In the genomic region with DNA sequence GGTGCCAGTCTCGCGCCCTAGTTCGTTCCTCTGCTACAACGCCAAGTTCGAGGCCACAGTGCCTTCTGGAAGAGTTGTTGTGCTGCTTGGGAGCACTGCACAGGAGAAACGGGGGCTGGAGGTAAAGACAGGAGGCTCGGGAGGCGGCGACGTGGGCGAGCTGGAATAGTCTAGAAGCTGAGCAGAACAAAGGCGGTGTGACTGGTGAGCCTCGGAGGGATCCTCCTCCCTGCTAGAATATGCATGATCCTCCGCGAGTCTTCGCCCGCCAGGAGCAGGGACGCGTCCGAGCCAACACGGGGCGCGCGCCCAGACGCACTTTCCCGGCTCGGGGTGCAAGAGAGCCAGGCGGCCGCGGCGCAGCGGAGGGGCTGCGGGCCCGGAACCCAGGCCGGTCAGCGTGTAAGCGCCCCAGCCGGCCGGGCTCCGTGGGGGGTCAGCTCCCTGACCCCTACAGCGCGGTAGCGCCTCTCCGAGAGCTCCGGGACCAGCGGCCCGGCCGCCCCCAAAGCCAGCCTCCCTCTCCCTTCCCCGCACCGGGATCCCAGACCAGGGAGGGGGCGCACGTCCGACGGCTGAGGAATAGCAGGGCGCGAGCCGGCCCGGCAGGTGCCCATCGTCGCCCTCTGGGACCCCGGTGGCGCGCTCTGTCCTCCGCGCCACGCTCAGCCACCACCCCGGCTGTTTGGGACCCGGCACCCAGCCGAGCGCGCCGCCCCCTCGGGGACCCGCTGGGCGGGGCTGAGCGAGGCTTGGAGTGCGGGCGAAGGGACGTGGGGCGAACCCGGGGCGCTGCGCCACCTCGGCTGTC, we compare ENCODE assay signal across 10 cellular contexts.
DNase-seq lines count a peak whose midpoint lies in the region; ATAC-seq and TF ChIP-seq lines count a peak whose summit lies in the region.
"Had no signal": no experiment of that assay in that cellular context is flagged by ENCODE, and none has a peak within 500 bp of the region (broad histone marks: within the 10 kb centered on the region; RNA-seq: fewer than 3 reads in every experiment).

No MANE protein-coding gene starts in this region.

- H3K9me3 ChIP-seq in vagina: no peaks in the 10 kb centered on the region

- TF ChIP-seq POLR2A in vagina (IDR thresholded peaks at IDR 0.05): no peak

- peaks cover 8% of the 10 kb centered on the region for H3K4me1 ChIP-seq in vagina

- TF ChIP-seq CTCF in neural crest cell (conservative IDR thresholded peaks at IDR 0.05): no peak
- TF ChIP-seq CTCF in vagina (IDR thresholded peaks at IDR 0.05): no peak

- peaks cover 43% of the 10 kb centered on the region for H3K27me3 Mint-ChIP-seq in activated naive CD4-positive, alpha-beta T cell treated with anti-CD3 and anti-CD28 coated beads, Interleukin-2, amount 50 U/mL, for 24 hours
- H3K27me3 Mint-ChIP-seq in neural crest cell (ENCODE audit: low read depth): peaks cover 48% of the 10 kb centered on the region

- no peak for DNase-seq in activated naive CD4-positive, alpha-beta T cell treated with Interleukin-2 at 50 U/mL for 16 hours
- peak; percentile 57 to 95 (median 84) for DNase-seq in head of caudate nucleus
- DNase-seq in neural crest cell (ENCODE audit: low read depth, low spot score): peak; percentile 23
- peak in 1 of 2 donors; percentile 58 for DNase-seq in vagina (ENCODE audit: extremely low spot score in 2 of 2)
- DNase-seq in NCI-H1436 (lab: John Stamatoyannopoulos, UW): no peak
- DNase-seq: PC-3 had no signal

- peaks cover 14% of the 10 kb centered on the region for H3K4me1 Mint-ChIP-seq in activated naive CD4-positive, alpha-beta T cell treated with anti-CD3 and anti-CD28 coated beads, Interleukin-2, amount 50 U/mL, for 24 hours
- peaks cover 23% of the 10 kb centered on the region for H3K4me1 Mint-ChIP-seq in neural crest cell

- no peaks in the 10 kb centered on the region for H3K27me3 ChIP-seq in vagina
- H3K27me3 ChIP-seq: BLaER1 treated with 17β-estradiol and CSF1 and Interleukin-3, amounts not matched to agents 10 nM and 100 nM had no signal

- intact Hi-C loops in head of caudate nucleus (cut with DNase I) (loop anchor here (10.0 kb wide), 1 partner anchor 103 kb away; a partner anchor contains a TSS), vagina (cut with DNase I) (no loop called here)

- H3K9me3 Mint-ChIP-seq in activated naive CD4-positive, alpha-beta T cell treated with anti-CD3 and anti-CD28 coated beads, Interleukin-2, amount 50 U/mL, for 24 hours: no peaks in the 10 kb centered on the region
- no peaks in the 10 kb centered on the region for H3K9me3 Mint-ChIP-seq in neural crest cell

- H3K4me3 ChIP-seq in vagina: peak overlapping the region; percentile 38 to 53
- H3K4me3 ChIP-seq: BLaER1 treated with 17β-estradiol and CSF1 and Interleukin-3, amounts not matched to agents 10 nM and 100 nM had no signal

- ATAC-seq in HG03095 (IDR thresholded peaks at IDR 0.05; ENCODE audit: unreplicated experiment) (no peak), GM21529 (IDR thresholded peaks at IDR 0.05; ENCODE audit: unreplicated experiment) (no peak)

- no peaks in the 10 kb centered on the region for H3K36me3 ChIP-seq in vagina
- H3K36me3 ChIP-seq: BLaER1 treated with 17β-estradiol and CSF1 and Interleukin-3, amounts not matched to agents 10 nM and 100 nM had no signal

- peak overlapping the region; percentile 42 for H3K4me3 Mint-ChIP-seq in activated naive CD4-positive, alpha-beta T cell treated with anti-CD3 and anti-CD28 coated beads, Interleukin-2, amount 50 U/mL, for 24 hours
- peak overlapping the region; percentile 81 for H3K4me3 Mint-ChIP-seq in neural crest cell

- no peak overlapping the region for H3K27ac ChIP-seq in vagina
- H3K27ac ChIP-seq: BLaER1 treated with 17β-estradiol and CSF1 and Interleukin-3, amounts not matched to agents 10 nM and 100 nM had no signal

- H3K36me3 Mint-ChIP-seq in activated naive CD4-positive, alpha-beta T cell treated with anti-CD3 and anti-CD28 coated beads, Interleukin-2, amount 50 U/mL, for 24 hours: no peaks in the 10 kb centered on the region
- H3K36me3 Mint-ChIP-seq in neural crest cell (ENCODE audit: low read depth): peaks cover 3% of the 10 kb centered on the region

- H3K27ac Mint-ChIP-seq in activated naive CD4-positive, alpha-beta T cell treated with anti-CD3 and anti-CD28 coated beads, Interleukin-2, amount 50 U/mL, for 24 hours: no peak overlapping the region
- no peak overlapping the region for H3K27ac Mint-ChIP-seq in neural crest cell (ENCODE audit: unreplicated experiment)

Comparison
In these comparisons a context has a peak if more than half of its experiments do, and no peak if none do; other contexts are left out.
1. DNase-seq: peak in head of caudate nucleus (42 of 42) and neural crest cell (single experiment); none in activated naive CD4-positive, alpha-beta T cell treated with Interleukin-2 at 50 U/mL for 16 hours (single experiment) and NCI-H1436 (single experiment).